Comparison of ENCODE assay signal across 11 cellular contexts in genomic region chr11:94131363-94132115, GRCh38. TPM values are rescaled to one million over a fixed set of nuclear protein-coding genes. Genes with fewer than 3 reads are reported as not detected.
DNase-seq lines count a peak whose midpoint lies in the region; ATAC-seq and TF ChIP-seq lines count a peak whose summit lies in the region.
"Had no signal": no experiment of that assay in that cellular context is flagged by ENCODE, and none has a peak within 500 bp of the region (broad histone marks: within the 10 kb centered on the region; RNA-seq: fewer than 3 reads in every experiment).

No MANE protein-coding gene starts in this region.

- no peak for TF ChIP-seq EP300 in ovary (IDR thresholded peaks at IDR 0.05)

- H3K27me3 ChIP-seq in DND-41 (ENCODE audit: insufficient read depth, low read length, poor library complexity) = no peaks in the 10 kb centered on the region
- no peaks in the 10 kb centered on the region for H3K27me3 ChIP-seq in OCI-LY1 (ENCODE audit: insufficient read depth, low read length)
- H3K27me3 ChIP-seq in ovary = no peaks in the 10 kb centered on the region

- no peaks in the 10 kb centered on the region for H3K9me2 ChIP-seq in OCI-LY1 (ENCODE audit: low read depth, low read length)

- no peak for DNase-seq in DND-41
- peak in 3 of 5 donors; percentile 27 to 59 (median 51) for DNase-seq in ovary
- DNase-seq in activated T-cell treated with anti-CD3 and anti-CD28 coated beads, Interleukin-2, amount 50 U/mL, for 4 hours = no peak
- no peak for DNase-seq in globus pallidus (ENCODE audit: low spot score)
- DNase-seq: central memory CD4-positive, alpha-beta T cell; MM.1S had no signal

- no peaks in the 10 kb centered on the region; the same call in 1 of the 2 replicates for H3K36me3 ChIP-seq in DND-41 (ENCODE audit: insufficient read depth, low read length)
- H3K36me3 ChIP-seq in OCI-LY1 (ENCODE audit: insufficient read depth, low read length) = no peaks in the 10 kb centered on the region
- no peaks in the 10 kb centered on the region for H3K36me3 ChIP-seq in ovary

- H3K9ac ChIP-seq in DND-41 (ENCODE audit: low read depth, low read length) (peak overlapping the region; percentile 4; the same call in 1 of the 2 replicates), OCI-LY1 (ENCODE audit: low read length) (no peak overlapping the region)

- intact Hi-C loops in ovary (cut with DNase I) = no loop called here

- H3F3A ChIP-seq in OCI-LY1 (ENCODE audit: insufficient read depth, low read length) = no peaks in the 10 kb centered on the region

- H2AFZ ChIP-seq in DND-41 (ENCODE audit: low read depth, low read length) (no peak overlapping the region), OCI-LY1 (ENCODE audit: low read length) (no peak overlapping the region)

- peaks cover 88% of the 10 kb centered on the region for H3K79me2 ChIP-seq in DND-41 (ENCODE audit: insufficient read depth, low read length)
- 0 out of 2 replicates have a peak, but pooled peaks cover 7% of the 10 kb centered on the region for H3K79me2 ChIP-seq in OCI-LY1 (ENCODE audit: insufficient read depth, low read length)

- no peaks in the 10 kb centered on the region for H3K9me3 Mint-ChIP-seq in activated T-cell treated with anti-CD3 and anti-CD28 coated beads, Interleukin-2, amount 50 U/mL, for 4 hours

- 0 to 5% (median 2%) methylated on average over 1 of the region's 1 CpG for WGBS in ovary, 3 donors

- H3K9me3 ChIP-seq in DND-41 (ENCODE audit: insufficient read depth, low read length, severe bottlenecking) = no peaks in the 10 kb centered on the region
- H3K9me3 ChIP-seq in OCI-LY1 (ENCODE audit: low read length) = no peaks in the 10 kb centered on the region
- H3K9me3 ChIP-seq in ovary = no peaks in the 10 kb centered on the region

- peaks cover 48% of the 10 kb centered on the region for H4K20me1 ChIP-seq in DND-41 (ENCODE audit: insufficient read depth, low read length)
- H4K20me1 ChIP-seq in OCI-LY1 (ENCODE audit: insufficient read depth, low read length) = no peaks in the 10 kb centered on the region

- H3K27me3 Mint-ChIP-seq in activated T-cell treated with anti-CD3 and anti-CD28 coated beads, Interleukin-2, amount 50 U/mL, for 4 hours (ENCODE audit: low read depth) = no peaks in the 10 kb centered on the region

- H3K36me3 Mint-ChIP-seq in activated T-cell treated with anti-CD3 and anti-CD28 coated beads, Interleukin-2, amount 50 U/mL, for 4 hours (ENCODE audit: insufficient read depth) = peaks cover 8% of the 10 kb centered on the region

- H3K4me2 ChIP-seq in DND-41 (ENCODE audit: insufficient read depth, low read length) (peak overlapping the region; percentile 85; the same call in 1 of the 2 replicates), OCI-LY1 (ENCODE audit: low read length) (peak overlapping the region; percentile 97; the same call in 1 of the 2 replicates)

- H3K4me3 ChIP-seq in DND-41 (ENCODE audit: low read depth in 1 of 2, low read length in 2 of 2) = peak overlapping the region in 1 of 2 experiments; percentile 78; a peak in 2 of 4 replicates
- no peak overlapping the region for H3K4me3 ChIP-seq in OCI-LY1 (ENCODE audit: low read depth, low read length, poor library complexity, severe bottlenecking)
- no peak overlapping the region for H3K4me3 ChIP-seq in ovary

- no peak for ATAC-seq in DND-41 (ENCODE audit: insufficient read depth, low read depth)
- peak; percentile 54 for ATAC-seq in esophagus mucosa
- ATAC-seq in GM19397 (IDR thresholded peaks at IDR 0.05; ENCODE audit: unreplicated experiment) = no peak
- ATAC-seq in HG02571 (IDR thresholded peaks at IDR 0.05; ENCODE audit: unreplicated experiment) = no peak
- no peak for ATAC-seq in activated T-cell treated with anti-CD3 and anti-CD28 coated beads, Interleukin-2, amount 50 U/mL, for 4 hours

- H3K4me3 Mint-ChIP-seq in activated T-cell treated with anti-CD3 and anti-CD28 coated beads, Interleukin-2, amount 50 U/mL, for 4 hours = no peak overlapping the region

- H3K4me1 ChIP-seq in DND-41 (ENCODE audit: insufficient read depth, low read length) (peaks cover 62% of the 10 kb centered on the region), OCI-LY1 (ENCODE audit: insufficient read depth, low read length, severe bottlenecking) (peaks cover 31% of the 10 kb centered on the region), ovary (ENCODE audit: insufficient read depth) (peaks cover 23% of the 10 kb centered on the region)

- no peak for TF ChIP-seq POLR2A in ovary (IDR thresholded peaks at IDR 0.05)

- H3K27ac ChIP-seq in DND-41 (ENCODE audit: low read length) (no peak overlapping the region), OCI-LY1 (ENCODE audit: low read depth, low read length, poor library complexity, severe bottlenecking) (no peak overlapping the region), ovary (peak overlapping the region in 1 of 2 donors; percentile 48)
- H3K27ac ChIP-seq: VCaP had no signal

- peaks cover 57% of the 10 kb centered on the region for H3K4me1 Mint-ChIP-seq in activated T-cell treated with anti-CD3 and anti-CD28 coated beads, Interleukin-2, amount 50 U/mL, for 4 hours (ENCODE audit: low read depth)

- no peak for TF ChIP-seq CTCF in DND-41 (IDR thresholded peaks at IDR 0.05; ENCODE audit: borderline replicate concordance, extremely low read depth, low read length, poor library complexity, severe bottlenecking)
- no peak for TF ChIP-seq CTCF in OCI-LY1 (IDR thresholded peaks at IDR 0.05; ENCODE audit: low read length)
- TF ChIP-seq CTCF in ovary (IDR thresholded peaks at IDR 0.05) = no peak

RNA-seq across cellular contexts. Expression of gene PANX1, which starts 2.9 kb away (rescaled TPM):
- total RNA-seq in esophagus mucosa (10.9 TPM), ovary (10 to 100 TPM; 11.2 to 14.7 (median 12.7) TPM)
- polyA plus RNA-seq in ovary = 10 to 100 TPM in 1 of 2 donors, 1 to 10 TPM in 1; 4.9 to 37.9 TPM
- 10 to 100 TPM; 17.0 to 19.5 (median 18.8) TPM for total RNA-seq in activated T-cell treated with anti-CD3 and anti-CD28 coated beads, Interleukin-2, amount 50 U/mL, for 4 hours

Comparison
In these comparisons a context has a peak if more than half of its experiments do, and no peak if none do; other contexts are left out.
1. DNase-seq: peak in ovary (3 of 5); none in DND-41 (single experiment), activated T-cell treated with anti-CD3 and anti-CD28 coated beads, Interleukin-2, amount 50 U/mL, for 4 hours (single experiment) and globus pallidus (single experiment).